In the genomic region with DNA sequence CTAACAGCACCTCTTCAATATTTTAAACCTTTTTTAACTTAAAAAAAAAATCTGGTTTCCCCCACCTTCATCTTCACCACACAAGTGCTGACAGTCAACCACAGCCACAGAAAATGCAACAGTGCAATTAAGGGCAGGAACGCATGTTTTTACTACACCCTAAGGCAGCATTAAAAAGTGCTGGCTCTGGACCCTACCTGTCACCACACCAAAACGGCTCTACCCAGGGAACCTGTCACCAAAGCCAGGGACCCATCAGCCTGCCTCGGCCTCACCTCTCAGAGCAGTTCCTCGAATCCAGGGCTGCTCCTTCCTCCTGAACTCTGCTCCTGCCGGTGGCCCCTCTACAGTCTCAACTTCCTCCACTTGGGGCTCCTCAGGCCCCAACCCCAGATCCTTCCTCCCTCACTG, we compare ENCODE assay signal across 12 cellular contexts. TPM values are rescaled to one million over a fixed set of nuclear protein-coding genes. Genes with fewer than 3 reads are reported as not detected.
DNase-seq lines count a peak whose midpoint lies in the region; ATAC-seq and TF ChIP-seq lines count a peak whose summit lies in the region.
"Had no signal": no experiment of that assay in that cellular context is flagged by ENCODE, and none has a peak within 500 bp of the region (broad histone marks: within the 10 kb centered on the region; RNA-seq: fewer than 3 reads in every experiment).

No MANE protein-coding gene starts in this region.

- peak overlapping the region; percentile 60 for H3K4me3 Mint-ChIP-seq in activated CD8-positive, alpha-beta memory T cell treated with anti-CD3 and anti-CD28 coated beads, Interleukin-2, amount 10 ng/mL, durations not matched to agents 7 days and 5 days
- peak overlapping the region; percentile 84 for H3K4me3 Mint-ChIP-seq in natural killer cell treated with Interleukin-12 subunit alpha and Interleukin-12 subunit beta and Interleukin-15 and Interleukin-18, amount 100 ng/mL, for 72 hours
- H3K4me3 Mint-ChIP-seq in HFFc6 = no peak overlapping the region

- H3K9me3 Mint-ChIP-seq in activated CD8-positive, alpha-beta memory T cell treated with anti-CD3 and anti-CD28 coated beads, Interleukin-2, amount 10 ng/mL, durations not matched to agents 7 days and 5 days (ENCODE audit: low read depth) = no peaks in the 10 kb centered on the region
- H3K9me3 Mint-ChIP-seq in natural killer cell treated with Interleukin-12 subunit alpha and Interleukin-12 subunit beta and Interleukin-15 and Interleukin-18, amount 100 ng/mL, for 72 hours = no peaks in the 10 kb centered on the region
- no peaks in the 10 kb centered on the region for H3K9me3 Mint-ChIP-seq in HFFc6

- no peak for DNase-seq in activated CD4-positive, CD25-positive, alpha-beta regulatory T cell (lab: John Stamatoyannopoulos, UW)
- peak; percentile 73 for DNase-seq in activated CD8-positive, alpha-beta memory T cell treated with anti-CD3 and anti-CD28 coated beads, Interleukin-2, amount 10 ng/mL, durations not matched to agents 7 days and 5 days
- DNase-seq in natural killer cell treated with Interleukin-12 subunit alpha and Interleukin-12 subunit beta and Interleukin-15 and Interleukin-18, amount 100 ng/mL, for 72 hours (ENCODE audit: low spot score) = no peak
- no peak for DNase-seq in posterior vena cava (ENCODE audit: low spot score)
- no peak for DNase-seq in HFFc6
- DNase-seq: 8988T, mesenchymal stem cell, SK-N-SH had no signal

- H3K4me1 Mint-ChIP-seq in activated CD8-positive, alpha-beta memory T cell treated with anti-CD3 and anti-CD28 coated beads, Interleukin-2, amount 10 ng/mL, durations not matched to agents 7 days and 5 days = peaks cover 79% of the 10 kb centered on the region
- H3K4me1 Mint-ChIP-seq in natural killer cell treated with Interleukin-12 subunit alpha and Interleukin-12 subunit beta and Interleukin-15 and Interleukin-18, amount 100 ng/mL, for 72 hours (ENCODE audit: low read depth in 2 of 2) = peaks cover 53 to 58% of the 10 kb centered on the region in 2 donors
- peaks cover 25% of the 10 kb centered on the region for H3K4me1 Mint-ChIP-seq in HFFc6 (ENCODE audit: low read depth)

- peak overlapping the region; percentile 47 for H3K27ac ChIP-seq in KOPT-K1 (ENCODE audit: low read depth, low read length, poor library complexity, severe bottlenecking)

- no peak for TF ChIP-seq CTCF in HFFc6 (IDR thresholded peaks at IDR 0.05)

- no peaks in the 10 kb centered on the region for H3K27me3 Mint-ChIP-seq in activated CD8-positive, alpha-beta memory T cell treated with anti-CD3 and anti-CD28 coated beads, Interleukin-2, amount 10 ng/mL, durations not matched to agents 7 days and 5 days
- H3K27me3 Mint-ChIP-seq in natural killer cell treated with Interleukin-12 subunit alpha and Interleukin-12 subunit beta and Interleukin-15 and Interleukin-18, amount 100 ng/mL, for 72 hours = no peaks in the 10 kb centered on the region
- H3K27me3 Mint-ChIP-seq in HFFc6 (ENCODE audit: insufficient read depth) = peaks cover 1% of the 10 kb centered on the region; the same call in 1 of the 2 replicates

- no peaks in the 10 kb centered on the region for H3K9me3 ChIP-seq in KOPT-K1 (ENCODE audit: insufficient read depth, low read length, poor library complexity, severe bottlenecking)
- H3K9me3 ChIP-seq: heart left ventricle, SK-N-SH had no signal

- peak overlapping the region; percentile 91 for H3K27ac Mint-ChIP-seq in activated CD8-positive, alpha-beta memory T cell treated with anti-CD3 and anti-CD28 coated beads, Interleukin-2, amount 10 ng/mL, durations not matched to agents 7 days and 5 days
- peak overlapping the region; percentile 79 to 85 for H3K27ac Mint-ChIP-seq in natural killer cell treated with Interleukin-12 subunit alpha and Interleukin-12 subunit beta and Interleukin-15 and Interleukin-18, amount 100 ng/mL, for 72 hours
- no peak overlapping the region for H3K27ac Mint-ChIP-seq in HFFc6

- peak; percentile 49 to 60 for ATAC-seq in activated CD4-positive, CD25-positive, alpha-beta regulatory T cell treated with anti-CD3 and anti-CD28 coated beads, Interleukin-2, amount 50 U/mL, for 24 hours
- peak; percentile 66 for ATAC-seq in activated CD8-positive, alpha-beta memory T cell treated with anti-CD3 and anti-CD28 coated beads, Interleukin-2, amount 10 ng/mL, durations not matched to agents 7 days and 5 days
- peak; percentile 68 to 70 for ATAC-seq in natural killer cell treated with Interleukin-12 subunit alpha and Interleukin-12 subunit beta and Interleukin-15 and Interleukin-18, amount 100 ng/mL, for 72 hours
- no peak for ATAC-seq in GM19351 (IDR thresholded peaks at IDR 0.05; ENCODE audit: unreplicated experiment)

- peaks cover 2% of the 10 kb centered on the region for H3K36me3 Mint-ChIP-seq in activated CD8-positive, alpha-beta memory T cell treated with anti-CD3 and anti-CD28 coated beads, Interleukin-2, amount 10 ng/mL, durations not matched to agents 7 days and 5 days
- H3K36me3 Mint-ChIP-seq in natural killer cell treated with Interleukin-12 subunit alpha and Interleukin-12 subunit beta and Interleukin-15 and Interleukin-18, amount 100 ng/mL, for 72 hours = no peaks in the 10 kb centered on the region
- H3K36me3 Mint-ChIP-seq in HFFc6 (ENCODE audit: low read depth) = no peaks in the 10 kb centered on the region

- intact Hi-C loops in posterior vena cava (cut with DNase I) = no loop called here

- no peaks in the 10 kb centered on the region for H3K36me3 ChIP-seq in KOPT-K1 (ENCODE audit: insufficient read depth, low read length)
- H3K36me3 ChIP-seq: heart left ventricle had no signal

- CTCF ChIA-PET in activated CD8-positive, alpha-beta memory T cell treated with anti-CD3 and anti-CD28 coated beads, Interleukin-2, amount 10 ng/mL, durations not matched to agents 7 days and 5 days (lab: Charles Lee) = interaction anchor here (1.4 kb wide), 1 partner anchor 10 kb away, joined by 3 read pairs; no protein-coding TSS in a partner anchor

RNA-seq across cellular contexts. Expression of a gene that starts 22.5 kb away (rescaled TPM):
- 10 to 100 TPM; 46.2 to 46.3 TPM for total RNA-seq in activated CD8-positive, alpha-beta memory T cell treated with anti-CD3 and anti-CD28 coated beads, Interleukin-2, amount 10 ng/mL, durations not matched to agents 7 days and 5 days
- total RNA-seq in natural killer cell treated with Interleukin-12 subunit alpha and Interleukin-12 subunit beta and Interleukin-15 and Interleukin-18, amount 100 ng/mL, for 72 hours = 10 to 100 TPM; 52.2 to 71.5 TPM
- 10 to 100 TPM; 30.8 to 33.6 TPM for total RNA-seq in posterior vena cava
- 10 to 100 TPM; 44.2 to 67.1 (median 55.4) TPM for total RNA-seq in HFFc6 (2021; fragmentation: NEBNext Ultra II Directional; extraction: Animal tissue kit (Norgen Biotek cat#: 25700))

RNA-seq across cellular contexts. Expression of a gene that starts 33.3 kb away (rescaled TPM):
- total RNA-seq in activated CD8-positive, alpha-beta memory T cell treated with anti-CD3 and anti-CD28 coated beads, Interleukin-2, amount 10 ng/mL, durations not matched to agents 7 days and 5 days = 10 to 100 TPM; 16.0 to 21.3 TPM
- total RNA-seq in natural killer cell treated with Interleukin-12 subunit alpha and Interleukin-12 subunit beta and Interleukin-15 and Interleukin-18, amount 100 ng/mL, for 72 hours = 10 to 100 TPM; 15.5 to 28.1 TPM
- total RNA-seq in posterior vena cava = 1 to 10 TPM; 5.9 to 6.1 TPM
- 1 to 10 TPM; 7.9 to 9.9 (median 8.8) TPM for total RNA-seq in HFFc6 (2021; fragmentation: NEBNext Ultra II Directional; extraction: Animal tissue kit (Norgen Biotek cat#: 25700))

RNA-seq across cellular contexts. Expression of a gene that starts 52.4 kb away (rescaled TPM):
- total RNA-seq in activated CD8-positive, alpha-beta memory T cell treated with anti-CD3 and anti-CD28 coated beads, Interleukin-2, amount 10 ng/mL, durations not matched to agents 7 days and 5 days = 10 to 100 TPM; 66.5 to 74.5 TPM
- 10 to 100 TPM; 64.1 to 93.0 TPM for total RNA-seq in natural killer cell treated with Interleukin-12 subunit alpha and Interleukin-12 subunit beta and Interleukin-15 and Interleukin-18, amount 100 ng/mL, for 72 hours
- total RNA-seq in posterior vena cava = 10 to 100 TPM; 21.4 to 23.6 TPM
- 10 to 100 TPM; 30.4 to 38.5 (median 34.6) TPM for total RNA-seq in HFFc6 (2021; fragmentation: NEBNext Ultra II Directional; extraction: Animal tissue kit (Norgen Biotek cat#: 25700))
